ENCODE assay signal across 1 cellular context in the genomic region with DNA sequence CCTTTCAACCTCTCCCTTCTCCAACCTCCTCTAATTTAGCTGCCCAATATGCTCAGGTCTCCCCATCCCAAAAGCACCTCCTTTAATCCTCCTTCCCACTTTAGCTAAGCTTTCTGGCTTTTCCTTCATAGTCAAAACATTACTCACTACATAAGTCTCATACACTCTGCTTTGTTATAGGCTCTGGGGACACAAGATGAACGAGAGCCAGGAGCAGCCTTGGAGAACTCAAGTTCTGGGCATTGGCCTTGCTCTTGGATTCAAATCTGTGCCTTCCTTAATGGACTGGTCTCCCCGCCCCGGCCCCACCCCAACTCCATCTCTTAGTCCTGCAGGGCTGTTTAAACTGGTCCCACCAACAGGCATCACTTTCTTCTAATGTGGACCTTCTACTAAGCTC.
TF ChIP-seq lines count a peak whose summit lies in the region.

No MANE protein-coding gene starts in this region.

TF ChIP-seq in IMR-90, 13 proteins besides CTCF, POLR2A, EP300 and RAD21:
- TF ChIP-seq CHD1 (IDR thresholded peaks at IDR 0.05; ENCODE audit: low read depth, low read length) (no peak), SMC3 (IDR thresholded peaks at IDR 0.05; ENCODE audit: low read depth, low read length) (no peak), MAFK (IDR thresholded peaks at IDR 0.05; ENCODE audit: low read depth, low read length) (no peak), RCOR1 (IDR thresholded peaks at IDR 0.05; ENCODE audit: insufficient replicate concordance, low read length) (no peak), NFE2L2 (IDR thresholded peaks at IDR 0.05; ENCODE audit: low read depth, low read length) (no peak), MAZ (IDR thresholded peaks at IDR 0.05; ENCODE audit: borderline replicate concordance, low read depth, low read length) (no peak), BHLHE40 (IDR thresholded peaks at IDR 0.05; ENCODE audit: low read depth, low read length) (no peak), FOS (IDR thresholded peaks at IDR 0.05; ENCODE audit: low read depth, low read length) (no peak), MXI1 (IDR thresholded peaks at IDR 0.05; ENCODE audit: borderline replicate concordance, low read depth, low read length) (no peak), RFX5 (IDR thresholded peaks at IDR 0.05; ENCODE audit: low read depth, low read length) (no peak), CEBPB (IDR thresholded peaks at IDR 0.05; ENCODE audit: low read depth, low read length) (no peak)
- TF ChIP-seq, protein P1, sequence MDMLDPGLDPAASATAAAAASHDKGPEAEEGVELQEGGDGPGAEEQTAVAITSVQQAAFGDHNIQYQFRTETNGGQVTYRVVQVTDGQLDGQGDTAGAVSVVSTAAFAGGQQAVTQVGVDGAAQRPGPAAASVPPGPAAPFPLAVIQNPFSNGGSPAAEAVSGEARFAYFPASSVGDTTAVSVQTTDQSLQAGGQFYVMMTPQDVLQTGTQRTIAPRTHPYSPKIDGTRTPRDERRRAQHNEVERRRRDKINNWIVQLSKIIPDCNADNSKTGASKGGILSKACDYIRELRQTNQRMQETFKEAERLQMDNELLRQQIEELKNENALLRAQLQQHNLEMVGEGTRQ (IDR thresholded peaks at IDR 0.05; ENCODE audit: low read depth, low read length) = no peak
- TF ChIP-seq, protein P2, sequence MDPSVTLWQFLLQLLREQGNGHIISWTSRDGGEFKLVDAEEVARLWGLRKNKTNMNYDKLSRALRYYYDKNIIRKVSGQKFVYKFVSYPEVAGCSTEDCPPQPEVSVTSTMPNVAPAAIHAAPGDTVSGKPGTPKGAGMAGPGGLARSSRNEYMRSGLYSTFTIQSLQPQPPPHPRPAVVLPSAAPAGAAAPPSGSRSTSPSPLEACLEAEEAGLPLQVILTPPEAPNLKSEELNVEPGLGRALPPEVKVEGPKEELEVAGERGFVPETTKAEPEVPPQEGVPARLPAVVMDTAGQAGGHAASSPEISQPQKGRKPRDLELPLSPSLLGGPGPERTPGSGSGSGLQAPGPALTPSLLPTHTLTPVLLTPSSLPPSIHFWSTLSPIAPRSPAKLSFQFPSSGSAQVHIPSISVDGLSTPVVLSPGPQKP (IDR thresholded peaks at IDR 0.05; ENCODE audit: borderline replicate concordance, low read depth, low read length) = no peak
TF ChIP-seq in IMR-90: peak in this region for 0.
